Comparison of ENCODE assay signal across 16 cellular contexts in genomic region chr11:2481253-2481652, GRCh38. TPM values are rescaled to one million over a fixed set of nuclear protein-coding genes. Genes with fewer than 3 reads are reported as not detected.
DNase-seq lines count a peak whose midpoint lies in the region; ATAC-seq lines count a peak whose summit lies in the region.
"Had no signal": no experiment of that assay in that cellular context is flagged by ENCODE, and none has a peak within 500 bp of the region (broad histone marks: within the 10 kb centered on the region; RNA-seq: fewer than 3 reads in every experiment).

No MANE protein-coding gene starts in this region.

- DNase-seq in activated CD4-positive, alpha-beta T cell treated with anti-CD3 and anti-CD28 coated beads for 48 hours = peak; percentile 46
- no peak for DNase-seq in activated CD4-positive, alpha-beta T cell treated with anti-CD3 and anti-CD28 coated beads, Interleukin-2, amount 50 U/mL, for 4 hours
- peak; percentile 55 for DNase-seq in NCI-H146 treated with DMSO at 0.1 percent for 48 hours (lab: John Stamatoyannopoulos, UW; ENCODE audit: unreplicated experiment)
- no peak for DNase-seq in sciatic nerve (ENCODE audit: low spot score)
- DNase-seq in NCI-H2227 treated with DMSO at 0.1 percent for 48 hours (lab: John Stamatoyannopoulos, UW) = no peak
- no peak for DNase-seq in NCI-H1436 treated with DMSO at 0.1 percent for 48 hours (lab: John Stamatoyannopoulos, UW)
- DNase-seq: DMS 273 treated with DMSO at 0.1 percent for 48 hours; GM23248; NCI-H187 treated with DMSO at 0.1 percent for 48 hours; NK-92 treated with Interleukin-12 subunit alpha and Interleukin-12 subunit beta, amount 100 ng/mL, for 24 hours had no signal

- H3K4me1 Mint-ChIP-seq in dendritic cell treated with granulocyte-macrophage colony-stimulating factor and Interleukin-4, amounts not matched to agents 40 ng/mL and 50 ng/mL, for 4 days (ENCODE audit: low read depth) = peaks cover 70% of the 10 kb centered on the region
- H3K4me1 Mint-ChIP-seq: neural crest cell had no signal

- ATAC-seq in sciatic nerve = peak; percentile 39
- no peak for ATAC-seq in HG03135 (IDR thresholded peaks at IDR 0.05; ENCODE audit: unreplicated experiment)
- ATAC-seq: K562 had no signal

- H3K9me3 Mint-ChIP-seq in dendritic cell treated with granulocyte-macrophage colony-stimulating factor and Interleukin-4, amounts not matched to agents 40 ng/mL and 50 ng/mL, for 4 days = peaks cover 37% of the 10 kb centered on the region

- H3K4me3 Mint-ChIP-seq in dendritic cell treated with granulocyte-macrophage colony-stimulating factor and Interleukin-4, amounts not matched to agents 40 ng/mL and 50 ng/mL, for 4 days = peak overlapping the region; percentile 65
- H3K4me3 Mint-ChIP-seq: neural crest cell had no signal

- no peaks in the 10 kb centered on the region for H3K27me3 Mint-ChIP-seq in dendritic cell treated with granulocyte-macrophage colony-stimulating factor and Interleukin-4, amounts not matched to agents 40 ng/mL and 50 ng/mL, for 4 days

- intact Hi-C loops in dendritic cell treated with granulocyte-macrophage colony-stimulating factor and Interleukin-4, amounts not matched to agents 40 ng/mL and 50 ng/mL, for 4 days (cut with micrococcal nuclease) = loop anchor here (2.0 kb wide), 1 partner anchor 46 kb away; no protein-coding TSS in a partner anchor
- intact Hi-C loops in sciatic nerve (cut with DNase I) = no loop called here

- peak overlapping the region; percentile 87 for H3K27ac Mint-ChIP-seq in dendritic cell treated with granulocyte-macrophage colony-stimulating factor and Interleukin-4, amounts not matched to agents 40 ng/mL and 50 ng/mL, for 4 days

- H3K36me3 Mint-ChIP-seq in dendritic cell treated with granulocyte-macrophage colony-stimulating factor and Interleukin-4, amounts not matched to agents 40 ng/mL and 50 ng/mL, for 4 days (ENCODE audit: low read depth) = peaks cover 68% of the 10 kb centered on the region

RNA-seq across cellular contexts. Expression of gene KCNQ1, which starts 36.4 kb away (rescaled TPM):
- total RNA-seq in sciatic nerve = 6.2 TPM
- total RNA-seq: GM23248 had no signal

RNA-seq across cellular contexts. Expression of gene TRPM5, which starts 36.9 kb away (rescaled TPM):
- not detected for total RNA-seq in sciatic nerve
- total RNA-seq: GM23248; K562; T-helper 2 cell treated with Interferon-gamma antibody and Interleukin-4, amounts not matched to agents 100 ng/mL and 5 ng/mL, for 36 hours; temporal lobe had no signal

Comparison
In these comparisons a context has a peak if more than half of its experiments do, and no peak if none do; other contexts are left out.
1. DNase-seq: peak in activated CD4-positive, alpha-beta T cell treated with anti-CD3 and anti-CD28 coated beads for 48 hours (single experiment) and NCI-H146 treated with DMSO at 0.1 percent for 48 hours (single experiment); none in activated CD4-positive, alpha-beta T cell treated with anti-CD3 and anti-CD28 coated beads, Interleukin-2, amount 50 U/mL, for 4 hours (0 of 2), sciatic nerve (single experiment), NCI-H2227 treated with DMSO at 0.1 percent for 48 hours (single experiment) and NCI-H1436 treated with DMSO at 0.1 percent for 48 hours (single experiment).